In the genomic region with DNA sequence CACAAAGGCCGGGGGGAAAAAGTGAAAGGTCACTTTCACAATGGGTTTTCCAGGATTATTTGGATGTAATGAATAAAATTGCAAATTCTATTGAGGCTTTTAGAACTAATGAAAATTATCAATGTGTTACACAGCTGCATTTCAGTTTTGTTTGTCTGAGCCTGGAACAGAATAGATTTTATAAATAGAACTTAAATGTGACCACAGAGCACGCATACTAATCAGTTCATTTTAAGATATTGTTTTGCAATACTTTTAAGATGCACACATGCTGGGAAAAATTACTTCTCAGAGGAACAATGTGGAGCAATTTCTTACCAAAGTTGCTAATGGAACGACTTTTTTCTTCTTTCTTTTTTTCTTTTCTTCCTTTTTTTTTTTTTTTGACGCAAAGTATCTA, we compare ENCODE assay signal across 15 cellular contexts.
"Had no signal": no experiment of that assay in that cellular context is flagged by ENCODE, and none has a peak within 500 bp of the region (broad histone marks: within the 10 kb centered on the region; RNA-seq: fewer than 3 reads in every experiment).

No MANE protein-coding gene starts in this region.

- H3K27ac ChIP-seq: heart right ventricle, stomach had no signal

- H3K4me1 ChIP-seq: stomach had no signal

- H3K36me3 ChIP-seq: heart right ventricle, stomach had no signal

- H3K27ac Mint-ChIP-seq: dendritic cell treated with granulocyte-macrophage colony-stimulating factor and Interleukin-4, amounts not matched to agents 40 ng/mL and 50 ng/mL, for 4 days; naive B cell; nephron progenitor cell had no signal

- H3K9me3 ChIP-seq: heart right ventricle had no signal

- H3K4me1 Mint-ChIP-seq: naive B cell, nephron progenitor cell had no signal

- DNase-seq: foreskin melanocyte; heart right ventricle; hypothalamus; kidney glomerular epithelial cell; mesendoderm; naive B cell; nephron progenitor cell; posterior cingulate gyrus; right cardiac atrium; small intestine; stimulated activated CD4-positive, alpha-beta T cell treated with anti-CD3 and anti-CD28 coated beads, Interleukin-12 subunit alpha, Interleukin-12 subunit beta, amount 100 ng/mL, for 4 hours; stimulated activated naive CD4-positive, alpha-beta T cell; stomach; trophoblast cell had no signal

- H3K4me3 Mint-ChIP-seq: dendritic cell treated with granulocyte-macrophage colony-stimulating factor and Interleukin-4, amounts not matched to agents 40 ng/mL and 50 ng/mL, for 4 days; naive B cell; nephron progenitor cell had no signal

- H3K4me3 ChIP-seq: heart right ventricle, stomach had no signal

- H3K27me3 Mint-ChIP-seq: dendritic cell treated with granulocyte-macrophage colony-stimulating factor and Interleukin-4, amounts not matched to agents 40 ng/mL and 50 ng/mL, for 4 days; naive B cell had no signal

- H3K27me3 ChIP-seq: heart right ventricle, stomach had no signal

- H3K9me3 Mint-ChIP-seq: nephron progenitor cell had no signal

- H3K36me3 Mint-ChIP-seq: naive B cell had no signal
